Comparison of ENCODE assay signal across 19 cellular contexts in genomic region chr5:90628492-90628891, GRCh38.
"Had no signal": no experiment of that assay in that cellular context is flagged by ENCODE, and none has a peak within 500 bp of the region (broad histone marks: within the 10 kb centered on the region; RNA-seq: fewer than 3 reads in every experiment).

No MANE protein-coding gene starts in this region.

- H3K4me3 ChIP-seq: Peyer's patch, SJCRH30 had no signal

- H3K27me3 Mint-ChIP-seq: IgD-negative memory B cell had no signal

- H3K4me1 Mint-ChIP-seq: IgD-negative memory B cell had no signal

- H3K27ac ChIP-seq: Peyer's patch, SJCRH30 had no signal

- H3K27me3 ChIP-seq: Peyer's patch, SJCRH30 had no signal

- DNase-seq: KBM-7, MV-4-11, NCI-H1048, NCI-H1105, NCI-H1417, NCI-H1436 treated with DMSO at 0.1 percent for 48 hours, NCI-H1694, NCI-H187 treated with DMSO at 0.1 percent for 48 hours, NCI-H2081, NCI-H2107, NCI-H2227 treated with DMSO at 0.1 percent for 48 hours, NCI-H524, NCI-H69, NCI-H774, PC-3, Peyer's patch, SHP77 treated with DMSO at 0.1 percent for 48 hours, SJCRH30 had no signal

- H3K4me3 Mint-ChIP-seq: IgD-negative memory B cell had no signal

- H3K9me3 Mint-ChIP-seq: IgD-negative memory B cell had no signal

- H3K27ac Mint-ChIP-seq: IgD-negative memory B cell had no signal

- H3K9me3 ChIP-seq: Peyer's patch had no signal

- H3K36me3 Mint-ChIP-seq: IgD-negative memory B cell had no signal

- H3K4me1 ChIP-seq: Peyer's patch, SJCRH30 had no signal

- H3K36me3 ChIP-seq: Peyer's patch, SJCRH30 had no signal
